Comparison of ENCODE assay signal across 8 cellular contexts in genomic region chr16:1308036-1308976, GRCh38. TPM values are rescaled to one million over a fixed set of nuclear protein-coding genes. Genes with fewer than 3 reads are reported as not detected.
DNase-seq lines count a peak whose midpoint lies in the region; ATAC-seq and TF ChIP-seq lines count a peak whose summit lies in the region.

No MANE protein-coding gene starts in this region.

- H3K27ac ChIP-seq in PC-9: no peak overlapping the region
- peak overlapping the region; percentile 58 for H3K27ac ChIP-seq in neuronal stem cell (replicated peaks; ENCODE audit: low read length)

- H3K4me1 ChIP-seq in PC-9 (replicated peaks; ENCODE audit: insufficient read depth): peaks cover 29% of the 10 kb centered on the region
- H3K4me1 ChIP-seq in neuronal stem cell (ENCODE audit: control insufficient read depth in 2 of 2, insufficient read depth in 1 of 2, low read depth in 1 of 2, low read length in 2 of 2): peaks cover 12 to 13% of the 10 kb centered on the region in 2 donors

- no peak overlapping the region for H2BK12ac ChIP-seq in neuronal stem cell (ENCODE audit: low read length)

- peak overlapping the region; percentile 70 for H2AK5ac ChIP-seq in neuronal stem cell (ENCODE audit: low read depth, low read length)

- no peaks in the 10 kb centered on the region for H3K27me3 ChIP-seq in PC-9 (ENCODE audit: insufficient read depth, low read depth)
- peaks cover 0 to 5% (median 0%) of the 10 kb centered on the region in 3 experiments for H3K27me3 ChIP-seq in neuronal stem cell (ENCODE audit: control insufficient read depth in 3 of 3, insufficient read depth in 3 of 3, low read depth in 1 of 3, low read length in 3 of 3)

- H3K4me3 Mint-ChIP-seq in effector memory CD8-positive, alpha-beta T cell: peak overlapping the region; percentile 83 to 88

- no peak for TF ChIP-seq CTCF in PC-9 (conservative IDR thresholded peaks at IDR 0.05)

- H3K36me3 ChIP-seq in PC-9 (ENCODE audit: low read depth): no peaks in the 10 kb centered on the region
- H3K36me3 ChIP-seq in neuronal stem cell (replicated peaks in 1 of 2; ENCODE audit: control insufficient read depth in 2 of 2, insufficient read depth in 2 of 2, low read length in 2 of 2): peaks cover 10 to 30% of the 10 kb centered on the region in 2 donors

- CTCF ChIA-PET in PC-9 (lab: Charles Lee): no interaction called here

- peaks cover 46% of the 10 kb centered on the region for H3K36me3 Mint-ChIP-seq in effector memory CD8-positive, alpha-beta T cell (ENCODE audit: insufficient read depth)

- H3K23ac ChIP-seq in neuronal stem cell (ENCODE audit: low read depth, low read length, poor library complexity): no peak overlapping the region

- H3K9me3 ChIP-seq in PC-9 (ENCODE audit: insufficient read depth, low read depth) (no peaks in the 10 kb centered on the region), neuronal stem cell (replicated peaks in 1 of 2; ENCODE audit: control insufficient read depth in 2 of 2, insufficient read depth in 1 of 2, low read depth in 1 of 2, low read length in 2 of 2) (no peaks in the 10 kb centered on the region)

- no peak overlapping the region for H2BK15ac ChIP-seq in neuronal stem cell (ENCODE audit: low read length)

- peak overlapping the region; percentile 54; the same call in 1 of the 2 replicates for H3K4me3 ChIP-seq in PC-9
- H3K4me3 ChIP-seq in neuronal stem cell (ENCODE audit: low read length in 2 of 2): peak overlapping the region; percentile 83 to 99

- H2AFZ ChIP-seq in PC-9 (no peak overlapping the region), neuronal stem cell (ENCODE audit: low read length) (peak overlapping the region; percentile 95)

- peak overlapping the region; percentile 99 to 100 for H3K27ac Mint-ChIP-seq in effector memory CD8-positive, alpha-beta T cell

- H3K4ac ChIP-seq in neuronal stem cell (ENCODE audit: low read length): no peak overlapping the region

- H2BK5ac ChIP-seq in neuronal stem cell (ENCODE audit: low read length): no peak overlapping the region

- no peaks in the 10 kb centered on the region for H3K9me3 Mint-ChIP-seq in effector memory CD8-positive, alpha-beta T cell

- POLR2A ChIA-PET in PC-9 (lab: Charles Lee; ENCODE audit: unreplicated experiment): interaction anchor here (0.5 to 0.7 kb wide), 2 partner anchors 24 to 474 kb away, joined by 3 to 4 read pairs; partner anchors contain the start of genes NUBP2 and SPSB3

- peak overlapping the region; percentile 87 for H3K18ac ChIP-seq in neuronal stem cell (ENCODE audit: low read length)

- H3F3A ChIP-seq in PC-9 (ENCODE audit: insufficient read depth, low read depth): peaks cover 12% of the 10 kb centered on the region; the same call in 1 of the 2 replicates

- intact Hi-C loops in PC-9 (cut with micrococcal nuclease; ENCODE audit: unreplicated experiment): loop anchor here (10.0 kb wide), 1 partner anchor 106 kb away; the partner anchor contains the start of gene UNKL

- no TSS peak for BruUV-seq in PC-9 (replicated peaks; lab: Mats Ljungman, UMichigan)

- WGBS in neuronal stem cell (ENCODE audit: extremely low coverage in 2 of 2, insufficient read length in 2 of 2, insufficient replicate concordance in 1 of 2), 2 donors: 99 to 100% methylated on average over 2 to 5 of the region's 43 CpGs

- DNase-seq in NCI-H1417 (lab: John Stamatoyannopoulos, UW) (peak in 2 of 3 experiments; percentile 24 to 71), NCI-H1417 treated with DMSO at 0.1 percent for 48 hours (lab: John Stamatoyannopoulos, UW) (no peak), PC-9 (peak in 1 of 2 experiments; percentile 44), neuronal stem cell (ENCODE audit: low spot score) (no peak), COLO668 (lab: John Stamatoyannopoulos, UW; ENCODE audit: unreplicated experiment) (no peak)
- DNase-seq in effector memory CD8-positive, alpha-beta T cell: no peak
- no peak for DNase-seq in stimulated activated CD4-positive, alpha-beta T cell treated with anti-CD3 and anti-CD28 coated beads, Interleukin-4, amount 100 ng/mL, for 4 hours

- peak; percentile 14 for ATAC-seq in HG02610 (IDR thresholded peaks at IDR 0.05; ENCODE audit: unreplicated experiment)
- ATAC-seq in effector memory CD8-positive, alpha-beta T cell (replicated peaks): no peak

- H3K4me1 Mint-ChIP-seq in effector memory CD8-positive, alpha-beta T cell (ENCODE audit: low read depth in 2 of 2): peaks cover 22 to 36% of the 10 kb centered on the region in 2 donors

- no peak overlapping the region for H2BK120ac ChIP-seq in neuronal stem cell (ENCODE audit: low read depth, low read length)

- no peak overlapping the region for H4K8ac ChIP-seq in neuronal stem cell (ENCODE audit: low read depth, low read length)

- peaks cover 34% of the 10 kb centered on the region for H4K20me1 ChIP-seq in PC-9 (ENCODE audit: insufficient read depth)

- H4K91ac ChIP-seq in neuronal stem cell (ENCODE audit: low read depth, low read length, poor library complexity): no peak overlapping the region

- H3K9me2 ChIP-seq in PC-9 (ENCODE audit: insufficient read depth): no peaks in the 10 kb centered on the region

- H3K4me2 ChIP-seq in PC-9 (peak overlapping the region; percentile 59), neuronal stem cell (ENCODE audit: insufficient read depth, low read length, poor library complexity, severe bottlenecking) (peak overlapping the region; percentile 54)

- H3K9ac ChIP-seq in neuronal stem cell (ENCODE audit: low read depth, low read length, poor library complexity): peak overlapping the region; percentile 70

- peaks cover 35% of the 10 kb centered on the region for H3K79me2 ChIP-seq in PC-9 (ENCODE audit: low read depth)

- H3K27me3 Mint-ChIP-seq in effector memory CD8-positive, alpha-beta T cell: no peaks in the 10 kb centered on the region

- H3K79me1 ChIP-seq in neuronal stem cell (ENCODE audit: low read depth, low read length): peaks cover 6% of the 10 kb centered on the region

- H3K14ac ChIP-seq in neuronal stem cell (ENCODE audit: low read length): no peak overlapping the region

RNA-seq across cellular contexts. Expression of gene UBE2I, which starts 1.1 kb away (rescaled TPM):
- total RNA-seq in PC-9 (2021): 218 and 271 TPM in 2 replicates
- polyA plus RNA-seq in neuronal stem cell (2013, experiment 1 of 2): 253 TPM
- 258 TPM for polyA plus RNA-seq in neuronal stem cell (2013, experiment 2 of 2)

RNA-seq across cellular contexts. Expression of gene BAIAP3, which starts 25.1 kb away (rescaled TPM):
- total RNA-seq in PC-9 (2021): 35.0 and 47.3 TPM in 2 replicates
- polyA plus RNA-seq in neuronal stem cell (2013, experiment 1 of 2): 3.1 TPM
- 2.9 TPM for polyA plus RNA-seq in neuronal stem cell (2013, experiment 2 of 2)

RNA-seq across cellular contexts. Expression of gene TSR3, which starts 43.4 kb away (rescaled TPM):
- 69.5 and 108 TPM in 2 replicates for total RNA-seq in PC-9 (2021)
- polyA plus RNA-seq in neuronal stem cell (2013, experiment 1 of 2): 32.4 TPM
- 29.6 TPM for polyA plus RNA-seq in neuronal stem cell (2013, experiment 2 of 2)

RNA-seq across cellular contexts. Expression of gene GNPTG, which starts 43.4 kb away (rescaled TPM):
- total RNA-seq in PC-9 (2021): 40.6 and 50.7 TPM in 2 replicates
- 14.7 TPM for polyA plus RNA-seq in neuronal stem cell (2013, experiment 1 of 2)
- polyA plus RNA-seq in neuronal stem cell (2013, experiment 2 of 2): 13.2 TPM

RNA-seq across cellular contexts. Expression of gene TPSD1, which starts 52.4 kb away (rescaled TPM):
- not detected in 2 replicates for total RNA-seq in PC-9 (2021)
- 0.06 TPM for polyA plus RNA-seq in neuronal stem cell (2013, experiment 1 of 2)
- not detected for polyA plus RNA-seq in neuronal stem cell (2013, experiment 2 of 2)

Comparison
In these comparisons a context has a peak if more than half of its experiments do, and no peak if none do; other contexts are left out.
1. DNase-seq: peak in NCI-H1417 (2 of 3); none in NCI-H1417 treated with DMSO at 0.1 percent for 48 hours (single experiment), effector memory CD8-positive, alpha-beta T cell (0 of 3), neuronal stem cell (single experiment), COLO668 (single experiment) and stimulated activated CD4-positive, alpha-beta T cell treated with anti-CD3 and anti-CD28 coated beads, Interleukin-4, amount 100 ng/mL, for 4 hours (0 of 2).